ENCODE assay signal across 8 cellular contexts in the genomic region with DNA sequence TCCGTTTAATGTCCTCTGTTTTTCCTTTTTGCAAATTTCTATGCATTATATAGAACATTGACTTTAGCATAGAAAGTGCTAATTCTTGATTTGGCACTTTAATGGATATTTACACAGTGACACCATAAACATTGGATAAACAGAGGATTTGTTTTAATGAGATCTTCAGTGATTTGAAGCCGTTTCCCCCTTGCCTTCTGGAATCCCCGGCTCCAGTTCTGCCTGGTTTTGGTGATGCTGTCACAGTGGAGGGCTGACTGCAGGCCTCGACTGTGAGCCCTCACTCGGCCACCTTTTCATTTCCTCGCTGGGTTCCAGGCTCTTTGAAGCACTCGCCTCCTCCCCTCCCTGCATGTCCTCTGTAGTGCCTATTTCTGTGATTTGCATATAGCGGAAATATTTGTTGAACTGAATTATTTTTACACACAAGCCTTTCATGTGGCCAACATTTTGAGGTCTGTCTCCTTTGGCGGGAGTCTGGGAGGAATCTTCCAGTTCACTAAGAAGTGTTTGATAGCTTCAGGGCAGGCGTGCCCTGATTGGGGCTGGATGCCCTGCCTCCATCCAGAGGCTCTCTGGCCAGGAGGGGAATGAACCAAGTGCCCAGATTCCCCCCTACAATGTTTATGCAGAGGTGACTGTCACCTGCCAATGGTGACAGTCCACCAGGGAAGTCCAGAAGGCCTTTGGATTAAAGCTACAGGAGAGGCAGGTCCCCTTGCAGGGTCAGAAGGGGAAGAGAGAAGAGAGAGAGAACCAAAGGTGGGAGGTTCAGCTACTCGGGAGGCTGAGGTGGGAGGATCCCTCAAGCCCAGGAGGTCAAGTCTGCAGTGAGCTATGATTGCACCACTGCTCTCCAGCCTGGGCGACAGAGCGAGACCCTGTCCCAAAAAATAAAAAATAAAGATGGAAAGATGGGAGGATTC.
A peak's percentile ranks its signal among the peaks of the same experiment; 100 is the strongest.
DNase-seq lines count a peak whose midpoint lies in the region; ATAC-seq and TF ChIP-seq lines count a peak whose summit lies in the region.

No MANE protein-coding gene starts in this region.

- H3K36me3 Mint-ChIP-seq in CD4-positive, CD25-positive, alpha-beta regulatory T cell = peaks cover 3% of the 10 kb centered on the region

- H3K4me3 Mint-ChIP-seq in CD4-positive, CD25-positive, alpha-beta regulatory T cell = peak overlapping the region in 3 of 4 donors; percentile 13 to 51 (median 37)

- no peaks in the 10 kb centered on the region for H4K20me1 ChIP-seq in MM.1S (ENCODE audit: insufficient read depth, low read length)

- ATAC-seq in CD4-positive, CD25-positive, alpha-beta regulatory T cell (ENCODE audit: low read depth in 2 of 2) = peak; percentile 39 to 59
- ATAC-seq in left lobe of liver = peak; percentile 28

- H3K9ac ChIP-seq in MM.1S (ENCODE audit: low read length) = peak overlapping the region; percentile 26; the same call in 1 of the 2 replicates

- peaks cover 96% of the 10 kb centered on the region for H3K79me2 ChIP-seq in MM.1S (ENCODE audit: low read length)

- no peaks in the 10 kb centered on the region for H3K27me3 Mint-ChIP-seq in CD4-positive, CD25-positive, alpha-beta regulatory T cell

- peak overlapping the region; percentile 70 for H3K4me2 ChIP-seq in MM.1S (ENCODE audit: low read depth, low read length)

- no peak overlapping the region for H3K27ac ChIP-seq in CD4-positive, CD25-positive, alpha-beta regulatory T cell (ENCODE audit: insufficient read depth, low read length, poor library complexity, severe bottlenecking)
- peak overlapping the region; percentile 55; the same call in 1 of the 2 replicates for H3K27ac ChIP-seq in MM.1S (ENCODE audit: low read length)

- no peaks in the 10 kb centered on the region for H3K9me2 ChIP-seq in MM.1S (replicated peaks; ENCODE audit: insufficient read depth, low read length)

- H3K9me3 ChIP-seq in CD4-positive, CD25-positive, alpha-beta regulatory T cell (ENCODE audit: control insufficient read depth in 2 of 2, low read length in 2 of 2) = no peaks in the 10 kb centered on the region
- H3K9me3 ChIP-seq in MM.1S (replicated peaks; ENCODE audit: insufficient read depth, low read length) = no peaks in the 10 kb centered on the region

- peaks cover 12% of the 10 kb centered on the region for H3K4me1 ChIP-seq in CD4-positive, CD25-positive, alpha-beta regulatory T cell (ENCODE audit: control insufficient read depth, insufficient read depth, low read length, poor library complexity, severe bottlenecking)
- H3K4me1 ChIP-seq in MM.1S (ENCODE audit: low read length) = peaks cover 23% of the 10 kb centered on the region

- TF ChIP-seq CTCF in MM.1S (IDR thresholded peaks at IDR 0.05; ENCODE audit: low read length) = no peak

- DNase-seq in CD4-positive, CD25-positive, alpha-beta regulatory T cell = peak in 2 of 3 donors; percentile 10 to 57
- DNase-seq in GM19238 (ENCODE audit: insufficient read length, low spot score) (peak; percentile 66), MM.1S (peak; percentile 87), left lobe of liver (ENCODE audit: low spot score) (no peak), Kasumi-1 (lab: John Stamatoyannopoulos, UW) (no peak), NCI-H2029 (lab: John Stamatoyannopoulos, UW) (no peak), DMS79 (lab: John Stamatoyannopoulos, UW) (no peak)
- no peak for DNase-seq in activated effector memory CD4-positive, alpha-beta T cell treated with Interleukin-2 at 50 U/mL for 16 hours

- no peaks in the 10 kb centered on the region for H3K36me3 ChIP-seq in CD4-positive, CD25-positive, alpha-beta regulatory T cell (ENCODE audit: control insufficient read depth, insufficient read depth, low read length)
- no peaks in the 10 kb centered on the region for H3K36me3 ChIP-seq in MM.1S (replicated peaks; ENCODE audit: insufficient read depth, low read length)

- no peak overlapping the region for H2AFZ ChIP-seq in MM.1S (ENCODE audit: low read length)

- H3K4me1 Mint-ChIP-seq in CD4-positive, CD25-positive, alpha-beta regulatory T cell = peaks cover 7 to 43% (median 29%) of the 10 kb centered on the region in 4 donors

- peak overlapping the region in 2 of 3 donors; percentile 70 to 82 for H3K27ac Mint-ChIP-seq in CD4-positive, CD25-positive, alpha-beta regulatory T cell

- peaks cover 10% of the 10 kb centered on the region; the same call in 1 of the 2 replicates for H3F3A ChIP-seq in MM.1S (ENCODE audit: insufficient read depth, low read length)

- no peak overlapping the region for H3K4me3 ChIP-seq in CD4-positive, CD25-positive, alpha-beta regulatory T cell (ENCODE audit: low read depth, low read length)
- 0 out of 2 replicates have a peak overlapping the region, but pooled peaks have one; percentile 15 for H3K4me3 ChIP-seq in MM.1S (ENCODE audit: low read length)

- no peaks in the 10 kb centered on the region for H3K27me3 ChIP-seq in CD4-positive, CD25-positive, alpha-beta regulatory T cell (ENCODE audit: control insufficient read depth, insufficient read depth, low read length)
- no peaks in the 10 kb centered on the region for H3K27me3 ChIP-seq in MM.1S (replicated peaks; ENCODE audit: insufficient read depth, low read length)

- no peaks in the 10 kb centered on the region for H3K9me3 Mint-ChIP-seq in CD4-positive, CD25-positive, alpha-beta regulatory T cell

Comparison
In these comparisons a context has a peak if more than half of its experiments do, and no peak if none do; other contexts are left out.
1. DNase-seq: peak in CD4-positive, CD25-positive, alpha-beta regulatory T cell (2 of 3), GM19238 (single experiment) and MM.1S (single experiment); none in left lobe of liver (single experiment), activated effector memory CD4-positive, alpha-beta T cell treated with Interleukin-2 at 50 U/mL for 16 hours (single experiment), Kasumi-1 (0 of 2), NCI-H2029 (single experiment) and DMS79 (single experiment).